ENCODE assay signal across 7 cellular contexts in the genomic region with DNA sequence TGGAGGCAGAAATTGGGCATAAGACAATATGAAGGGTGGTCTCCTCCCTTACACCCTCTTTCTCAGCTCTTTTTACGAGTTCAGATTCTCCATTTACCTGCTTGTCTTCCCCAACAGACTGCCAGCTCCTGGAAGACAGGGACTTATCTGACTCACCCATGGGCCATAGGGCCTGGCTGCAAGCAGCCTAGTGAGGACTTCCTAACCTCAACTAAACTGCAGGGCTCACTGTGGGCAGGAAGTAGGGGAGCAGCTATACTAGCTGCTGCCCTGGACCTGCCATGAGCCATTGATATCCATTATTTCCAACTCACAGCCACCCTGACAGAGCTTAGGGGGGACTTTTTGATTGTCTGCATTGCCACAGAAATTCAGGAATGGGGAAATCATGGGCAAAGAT. TPM values are rescaled to one million over a fixed set of nuclear protein-coding genes. Genes with fewer than 3 reads are reported as not detected.
"Had no signal": no experiment of that assay in that cellular context is flagged by ENCODE, and none has a peak within 500 bp of the region (broad histone marks: within the 10 kb centered on the region; RNA-seq: fewer than 3 reads in every experiment).

No MANE protein-coding gene starts in this region.

- H3K9me3 ChIP-seq: HAP-1 had no signal

- H3K4me3 ChIP-seq: GM23248, HAP-1 had no signal

- DNase-seq: GM23248, GOT3, H7, HFFc6 had no signal

- H3K36me3 ChIP-seq: HAP-1 had no signal

- H3K4me1 ChIP-seq: HAP-1 had no signal

- H2AFZ ChIP-seq: GM23248 had no signal

- H3K27ac ChIP-seq: GM23248, HL-60 had no signal

- H3K9ac ChIP-seq: GM23248 had no signal

RNA-seq across cellular contexts. Expression of a gene that starts 11.5 kb away (rescaled TPM):
- total RNA-seq: HepG2 had no signal

RNA-seq across cellular contexts. Expression of a gene that starts 59.6 kb away (rescaled TPM):
- total RNA-seq: HepG2 had no signal
